Comparison of ENCODE assay signal across 10 cellular contexts in genomic region chr7:43137121-43137744, GRCh38. TPM values are rescaled to one million over a fixed set of nuclear protein-coding genes. Genes with fewer than 3 reads are reported as not detected.
"Had no signal": no experiment of that assay in that cellular context is flagged by ENCODE, and none has a peak within 500 bp of the region (broad histone marks: within the 10 kb centered on the region; RNA-seq: fewer than 3 reads in every experiment).

No MANE protein-coding gene starts in this region.

RNA-seq across cellular contexts. Expression of gene HECW1, which starts 24.8 kb away (rescaled TPM):
- total RNA-seq: activated CD4-positive, alpha-beta memory T cell treated with anti-CD3 and anti-CD28 coated beads for 36 hours; activated naive CD8-positive, alpha-beta T cell treated with anti-CD3 and anti-CD28 coated beads for 36 hours; cardiac septum; dermis blood vessel endothelial cell; endothelial cell of umbilical vein; left lobe of liver; naive thymus-derived CD8-positive, alpha-beta T cell; T-helper 17 cell had no signal
- polyA plus RNA-seq: endothelial cell of umbilical vein; heart left ventricle; keratinocyte; naive thymus-derived CD8-positive, alpha-beta T cell had no signal
